In genomic region chr6:31586596-31586995, GRCh38 we compare ENCODE assay signal across 1 cellular context.
TF ChIP-seq lines count a peak whose summit lies in the region.

No MANE protein-coding gene starts in this region.

TF ChIP-seq in GM23338, 12 proteins besides CTCF, POLR2A, EP300 and RAD21 (continued from another document):
- TF ChIP-seq ZNF462 (CRISPR knock-in tag; IDR thresholded peaks at IDR 0.05) (no peak), POLR2AphosphoS5 (IDR thresholded peaks at IDR 0.05; ENCODE audit: low read depth) (no peak), EZH2phosphoT487 (IDR thresholded peaks at IDR 0.05; ENCODE audit: unreplicated experiment) (no peak), STAT1 (IDR thresholded peaks at IDR 0.05; ENCODE audit: unreplicated experiment) (no peak), JUNB (IDR thresholded peaks at IDR 0.05; ENCODE audit: unreplicated experiment) (no peak), ZNF114 (CRISPR knock-in tag; IDR thresholded peaks at IDR 0.05) (no peak), ZNF331 (CRISPR knock-in tag; IDR thresholded peaks at IDR 0.05; ENCODE audit: low read depth) (no peak), CREB1 (CRISPR knock-in tag; IDR thresholded peaks at IDR 0.05; ENCODE audit: low read depth) (no peak), REST (IDR thresholded peaks at IDR 0.05; ENCODE audit: unreplicated experiment) (no peak)
